ENCODE assay signal across 22 cellular contexts in the genomic region with DNA sequence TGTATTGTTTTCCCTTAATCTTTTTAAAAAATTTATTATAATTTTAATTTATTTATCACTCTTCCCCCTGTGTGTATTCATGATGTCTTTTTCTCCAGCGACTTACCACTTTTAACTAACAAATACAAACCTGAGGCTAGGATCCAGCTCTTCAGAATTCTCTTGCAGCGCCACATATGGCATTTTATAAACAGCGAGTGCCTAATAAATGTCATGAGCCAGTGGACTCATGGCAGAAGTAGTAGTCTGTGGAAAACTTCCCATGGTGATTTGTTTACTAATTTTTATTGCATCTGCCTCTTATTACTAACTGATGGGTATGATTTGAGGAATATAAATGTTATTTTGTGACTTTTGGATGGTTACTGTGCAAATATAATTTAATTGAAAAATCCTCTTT.
DNase-seq lines count a peak whose midpoint lies in the region; ATAC-seq, FAIRE-seq and TF ChIP-seq lines count a peak whose summit lies in the region.
"Had no signal": no experiment of that assay in that cellular context is flagged by ENCODE, and none has a peak within 500 bp of the region (broad histone marks: within the 10 kb centered on the region; RNA-seq: fewer than 3 reads in every experiment).

No MANE protein-coding gene starts in this region.

- ATAC-seq in GM23338 (no peak), GM18502 (IDR thresholded peaks at IDR 0.05; ENCODE audit: poor library complexity, unreplicated experiment) (no peak)
- ATAC-seq: CD8-positive, alpha-beta T cell had no signal

- H3K4me1 ChIP-seq in GM23338 (ENCODE audit: insufficient read depth) = peaks cover 44% of the 10 kb centered on the region
- peaks cover 0 to 47% (median 39%) of the 10 kb centered on the region in 4 donors for H3K4me1 ChIP-seq in sigmoid colon
- H3K4me1 ChIP-seq in MM.1S (ENCODE audit: low read length) = no peaks in the 10 kb centered on the region
- H3K4me1 ChIP-seq: BLaER1, Caco-2 had no signal

- H3K4me1 Mint-ChIP-seq in GM23338 = peaks cover 46% of the 10 kb centered on the region
- H3K4me1 Mint-ChIP-seq: B cell had no signal

- H3K27ac Mint-ChIP-seq in GM23338 = peak overlapping the region; percentile 76
- H3K27ac Mint-ChIP-seq: B cell; CD8-positive, alpha-beta T cell had no signal

- H3K9me3 Mint-ChIP-seq in GM23338 = peaks cover 17% of the 10 kb centered on the region

- H3K27me3 Mint-ChIP-seq in GM23338 (ENCODE audit: insufficient read depth, low read depth, poor library complexity) = peaks cover 8% of the 10 kb centered on the region
- H3K27me3 Mint-ChIP-seq: B cell; CD4-positive, CD25-positive, alpha-beta regulatory T cell had no signal

- H3F3A ChIP-seq in GM23338 (replicated peaks; ENCODE audit: low read depth) = no peaks in the 10 kb centered on the region
- no peaks in the 10 kb centered on the region for H3F3A ChIP-seq in MM.1S (ENCODE audit: insufficient read depth, low read length)

- H3K9ac ChIP-seq in SK-N-MC (ENCODE audit: insufficient read length) (peak overlapping the region; percentile 73), MM.1S (ENCODE audit: low read length) (no peak overlapping the region)
- H3K9ac ChIP-seq: BLaER1 had no signal

- no peak for TF ChIP-seq CTCF in GM23338 (conservative IDR thresholded peaks at IDR 0.05; ENCODE audit: low read depth in 2 of 2)
- TF ChIP-seq CTCF in fibroblast of villous mesenchyme (IDR thresholded peaks at IDR 0.05; ENCODE audit: insufficient read depth, low read depth, low read length) = no peak
- no peak for TF ChIP-seq CTCF in sigmoid colon (IDR thresholded peaks at IDR 0.05)
- TF ChIP-seq CTCF in MM.1S (IDR thresholded peaks at IDR 0.05; ENCODE audit: low read length) = no peak

- intact Hi-C loops in sigmoid colon (cut with DNase I) = no loop called here

- TF ChIP-seq EP300 in sigmoid colon (IDR thresholded peaks at IDR 0.05) = no peak

- peaks cover 4% of the 10 kb centered on the region; the same call in 1 of the 2 replicates for H3K36me3 ChIP-seq in GM23338 (ENCODE audit: insufficient read depth)
- peaks cover 15% of the 10 kb centered on the region; the same call in 1 of the 2 replicates for H3K36me3 ChIP-seq in SK-N-MC (ENCODE audit: insufficient read depth, low read length)
- H3K36me3 ChIP-seq in sigmoid colon = peaks cover 0 to 3% (median 0%) of the 10 kb centered on the region in 4 donors
- H3K36me3 ChIP-seq in MM.1S (replicated peaks; ENCODE audit: insufficient read depth, low read length) = peaks cover 3% of the 10 kb centered on the region; the same call in 1 of the 2 replicates
- H3K36me3 ChIP-seq: HAP-1 had no signal

- H3K9me2 ChIP-seq in GM23338 (ENCODE audit: insufficient read depth) (no peaks in the 10 kb centered on the region), MM.1S (replicated peaks; ENCODE audit: insufficient read depth, low read length) (no peaks in the 10 kb centered on the region)

- H4K20me1 ChIP-seq in GM23338 (replicated peaks; ENCODE audit: insufficient read depth) (no peaks in the 10 kb centered on the region), MM.1S (ENCODE audit: insufficient read depth, low read length) (no peaks in the 10 kb centered on the region)
- H4K20me1 ChIP-seq: BLaER1 had no signal

- H3K9me3 ChIP-seq in SK-N-MC (ENCODE audit: low read depth, low read length) (peaks cover 20% of the 10 kb centered on the region; the same call in 1 of the 2 replicates), sigmoid colon (peaks cover 0 to 6% (median 1%) of the 10 kb centered on the region in 4 donors), MM.1S (replicated peaks; ENCODE audit: insufficient read depth, low read length) (no peaks in the 10 kb centered on the region)
- H3K9me3 ChIP-seq: HAP-1 had no signal

- no peak overlapping the region for H3K27ac ChIP-seq in GM23338 (ENCODE audit: low read depth)
- H3K27ac ChIP-seq in SK-N-MC = peak overlapping the region; percentile 99
- H3K27ac ChIP-seq in sigmoid colon = peak overlapping the region in 3 of 4 donors; percentile 15 to 23 (median 20)
- no peak overlapping the region for H3K27ac ChIP-seq in MM.1S (ENCODE audit: low read length)
- H3K27ac ChIP-seq: 22Rv1, BLaER1, C4-2B had no signal

- DNase-seq in GM23338 (ENCODE audit: low spot score) = no peak
- DNase-seq in SK-N-MC (ENCODE audit: low read depth, low spot score) = no peak
- DNase-seq in fibroblast of villous mesenchyme (ENCODE audit: low read depth) = peak; percentile 85
- DNase-seq in sigmoid colon = no peak
- no peak for DNase-seq in RCC 7860 (ENCODE audit: low spot score)
- no peak for DNase-seq in MM.1S
- DNase-seq: Caco-2; CD4-positive, CD25-positive, alpha-beta regulatory T cell; CD8-positive, alpha-beta T cell; DMS153; DND-41; GOT3 had no signal

- FAIRE-seq in RCC 7860 (lab: Jason Lieb, UNC) = no peak
- FAIRE-seq: A204.1, G401.6, GM12892, GM19239 had no signal

- H3K79me2 ChIP-seq in GM23338 (replicated peaks; ENCODE audit: insufficient read depth) (peaks cover 24% of the 10 kb centered on the region), MM.1S (ENCODE audit: low read length) (peaks cover 18% of the 10 kb centered on the region)

- H3K4me3 Mint-ChIP-seq in GM23338 = no peak overlapping the region
- H3K4me3 Mint-ChIP-seq: B cell; CD4-positive, CD25-positive, alpha-beta regulatory T cell; CD8-positive, alpha-beta T cell had no signal

- H3K4me3 ChIP-seq in GM23338 (no peak overlapping the region), SK-N-MC (peak overlapping the region; percentile 16; the same call in 1 of the 2 replicates), fibroblast of villous mesenchyme (ENCODE audit: low read depth, low read length) (no peak overlapping the region), sigmoid colon (no peak overlapping the region), MM.1S (ENCODE audit: low read length) (no peak overlapping the region)
- H3K4me3 ChIP-seq: BLaER1, HAP-1 had no signal

- no peak for TF ChIP-seq POLR2A in sigmoid colon (IDR thresholded peaks at IDR 0.05)

- WGBS in sigmoid colon, 2 donors = 93 to 94% methylated on average over 3 of the region's 3 CpGs

- no peaks in the 10 kb centered on the region for H3K27me3 ChIP-seq in GM23338 (ENCODE audit: insufficient read depth)
- H3K27me3 ChIP-seq in sigmoid colon = no peaks in the 10 kb centered on the region
- no peaks in the 10 kb centered on the region for H3K27me3 ChIP-seq in MM.1S (replicated peaks; ENCODE audit: insufficient read depth, low read length)
- H3K27me3 ChIP-seq: BLaER1 had no signal

- peaks cover 34% of the 10 kb centered on the region for H3K36me3 Mint-ChIP-seq in GM23338 (ENCODE audit: low read depth)

- no peak overlapping the region for H2AFZ ChIP-seq in GM23338
- H2AFZ ChIP-seq in MM.1S (ENCODE audit: low read length) = no peak overlapping the region

- H3K4me2 ChIP-seq in GM23338 (no peak overlapping the region), MM.1S (ENCODE audit: low read depth, low read length) (no peak overlapping the region)
- H3K4me2 ChIP-seq: BLaER1 had no signal

TF ChIP-seq in GM23338, 12 proteins besides CTCF, POLR2A, EP300 and RAD21 (continues in another document):
- TF ChIP-seq EZH2 (IDR thresholded peaks at IDR 0.05; ENCODE audit: low read depth, unreplicated experiment) (no peak), JUNB (IDR thresholded peaks at IDR 0.05; ENCODE audit: unreplicated experiment) (no peak), REST (IDR thresholded peaks at IDR 0.05; ENCODE audit: unreplicated experiment) (no peak), STAT1 (IDR thresholded peaks at IDR 0.05; ENCODE audit: unreplicated experiment) (no peak), ETS1 (IDR thresholded peaks at IDR 0.05) (no peak), ZNF114 (CRISPR knock-in tag; IDR thresholded peaks at IDR 0.05) (no peak), POLR2AphosphoS5 (IDR thresholded peaks at IDR 0.05; ENCODE audit: low read depth) (no peak), ZNF331 (CRISPR knock-in tag; IDR thresholded peaks at IDR 0.05; ENCODE audit: low read depth) (no peak)

Comparison
In these comparisons a context has a peak if more than half of its experiments do, and no peak if none do; other contexts are left out.
1. H3K27ac ChIP-seq: peak in SK-N-MC (single experiment) and sigmoid colon (3 of 4); none in GM23338 (single experiment) and MM.1S (single experiment).